Comparison of ENCODE assay signal across 8 cellular contexts in genomic region chr1:160544647-160545046, GRCh38. TPM values are rescaled to one million over a fixed set of nuclear protein-coding genes. Genes with fewer than 3 reads are reported as not detected.
DNase-seq lines count a peak whose midpoint lies in the region; ATAC-seq and TF ChIP-seq lines count a peak whose summit lies in the region.

No MANE protein-coding gene starts in this region.

- H3K9me2 ChIP-seq in neural cell (ENCODE audit: insufficient read depth, low read length) = no peaks in the 10 kb centered on the region

- peak; percentile 47 to 51 for ATAC-seq in activated CD4-positive, CD25-positive, alpha-beta regulatory T cell treated with anti-CD3 and anti-CD28 coated beads, Interleukin-2, amount 50 U/mL, for 24 hours
- ATAC-seq in GM19324 (IDR thresholded peaks at IDR 0.05; ENCODE audit: low FRiP score, unreplicated experiment) (no peak), HG02938 (IDR thresholded peaks at IDR 0.05; ENCODE audit: unreplicated experiment) (no peak)

- no peaks in the 10 kb centered on the region for H3F3A ChIP-seq in neural cell (ENCODE audit: insufficient read depth, low read length, poor library complexity, severe bottlenecking)

- no peak overlapping the region for H2AFZ ChIP-seq in neural cell (ENCODE audit: low read depth, low read length)

- H3K27ac ChIP-seq in neural cell (ENCODE audit: low read length) = no peak overlapping the region

- no peak for DNase-seq in activated CD4-positive, CD25-positive, alpha-beta regulatory T cell treated with anti-CD3 and anti-CD28 coated beads, Interleukin-2, amount 50 U/mL, for 72 hours
- peak; percentile 33 for DNase-seq in MV-4-11 (lab: John Stamatoyannopoulos, UW)
- peak; percentile 8 to 10 for DNase-seq in cardiac fibroblast (ENCODE audit: low read depth in 2 of 2)
- DNase-seq in dedifferentiated amniotic fluid mesenchymal stem cell (ENCODE audit: extremely low spot score) = no peak

- H4K20me1 ChIP-seq in neural cell (ENCODE audit: insufficient read depth) = no peaks in the 10 kb centered on the region

- peak; percentile 21 for TF ChIP-seq CTCF in cardiac fibroblast (IDR thresholded peaks at IDR 0.05; ENCODE audit: low read depth, low read length)
- TF ChIP-seq CTCF in neural cell (IDR thresholded peaks at IDR 0.05; ENCODE audit: poor library complexity, severe bottlenecking) = peak; percentile 22

- H3K4me2 ChIP-seq in neural cell (ENCODE audit: low read length) = no peak overlapping the region

- H3K36me3 ChIP-seq in neural cell (ENCODE audit: insufficient read depth, low read length) = no peaks in the 10 kb centered on the region

- H3K9ac ChIP-seq in neural cell (ENCODE audit: low read length) = no peak overlapping the region

- H3K4me3 ChIP-seq in cardiac fibroblast (replicated peaks in 1 of 2; ENCODE audit: low read depth in 2 of 2, low read length in 2 of 2) (no peak overlapping the region), neural cell (ENCODE audit: low read length) (no peak overlapping the region)

- no peaks in the 10 kb centered on the region for H3K79me2 ChIP-seq in neural cell (replicated peaks; ENCODE audit: insufficient read depth, low read length)

- H3K27me3 ChIP-seq in neural cell (ENCODE audit: insufficient read depth, low read depth, low read length) = no peaks in the 10 kb centered on the region

- TF ChIP-seq RAD21 in neural cell (conservative IDR thresholded peaks at IDR 0.05) = no peak

- H3K9me3 ChIP-seq in neural cell (ENCODE audit: low read length) = no peaks in the 10 kb centered on the region

- no peak for TF ChIP-seq EP300 in neural cell (conservative IDR thresholded peaks at IDR 0.05; ENCODE audit: poor library complexity, severe bottlenecking)

TF ChIP-seq in neural cell, 6 proteins besides CTCF, POLR2A, EP300 and RAD21:
- TF ChIP-seq POLR2AphosphoS5 (IDR thresholded peaks at IDR 0.05) = no peak
- no peak for TF ChIP-seq MXI1 (conservative IDR thresholded peaks at IDR 0.05; ENCODE audit: poor library complexity, severe bottlenecking)
- no peak for TF ChIP-seq SMC3 (conservative IDR thresholded peaks at IDR 0.05; ENCODE audit: poor library complexity)
- TF ChIP-seq, protein P1, sequence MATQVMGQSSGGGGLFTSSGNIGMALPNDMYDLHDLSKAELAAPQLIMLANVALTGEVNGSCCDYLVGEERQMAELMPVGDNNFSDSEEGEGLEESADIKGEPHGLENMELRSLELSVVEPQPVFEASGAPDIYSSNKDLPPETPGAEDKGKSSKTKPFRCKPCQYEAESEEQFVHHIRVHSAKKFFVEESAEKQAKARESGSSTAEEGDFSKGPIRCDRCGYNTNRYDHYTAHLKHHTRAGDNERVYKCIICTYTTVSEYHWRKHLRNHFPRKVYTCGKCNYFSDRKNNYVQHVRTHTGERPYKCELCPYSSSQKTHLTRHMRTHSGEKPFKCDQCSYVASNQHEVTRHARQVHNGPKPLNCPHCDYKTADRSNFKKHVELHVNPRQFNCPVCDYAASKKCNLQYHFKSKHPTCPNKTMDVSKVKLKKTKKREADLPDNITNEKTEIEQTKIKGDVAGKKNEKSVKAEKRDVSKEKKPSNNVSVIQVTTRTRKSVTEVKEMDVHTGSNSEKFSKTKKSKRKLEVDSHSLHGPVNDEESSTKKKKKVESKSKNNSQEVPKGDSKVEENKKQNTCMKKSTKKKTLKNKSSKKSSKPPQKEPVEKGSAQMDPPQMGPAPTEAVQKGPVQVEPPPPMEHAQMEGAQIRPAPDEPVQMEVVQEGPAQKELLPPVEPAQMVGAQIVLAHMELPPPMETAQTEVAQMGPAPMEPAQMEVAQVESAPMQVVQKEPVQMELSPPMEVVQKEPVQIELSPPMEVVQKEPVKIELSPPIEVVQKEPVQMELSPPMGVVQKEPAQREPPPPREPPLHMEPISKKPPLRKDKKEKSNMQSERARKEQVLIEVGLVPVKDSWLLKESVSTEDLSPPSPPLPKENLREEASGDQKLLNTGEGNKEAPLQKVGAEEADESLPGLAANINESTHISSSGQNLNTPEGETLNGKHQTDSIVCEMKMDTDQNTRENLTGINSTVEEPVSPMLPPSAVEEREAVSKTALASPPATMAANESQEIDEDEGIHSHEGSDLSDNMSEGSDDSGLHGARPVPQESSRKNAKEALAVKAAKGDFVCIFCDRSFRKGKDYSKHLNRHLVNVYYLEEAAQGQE (IDR thresholded peaks at IDR 0.05; ENCODE audit: borderline replicate concordance) = no peak
- TF ChIP-seq TAF1 (IDR thresholded peaks at IDR 0.05; ENCODE audit: low read depth) = no peak
- TF ChIP-seq EZH2 (IDR thresholded peaks at IDR 0.05; ENCODE audit: borderline replicate concordance, insufficient read depth, low read length, poor library complexity, severe bottlenecking) = no peak

RNA-seq across cellular contexts. Expression of gene SLAMF6, which starts 21.6 kb away (rescaled TPM):
- not detected in 2 replicates for polyA plus RNA-seq in neural cell
- not detected in 2 replicates for polyA minus RNA-seq in neural cell

RNA-seq across cellular contexts. Expression of gene CD84, which starts 34.6 kb away (rescaled TPM):
- polyA plus RNA-seq in neural cell = not detected in 2 replicates
- not detected in 2 replicates for polyA minus RNA-seq in neural cell

Comparison
In these comparisons a context has a peak if more than half of its experiments do, and no peak if none do; other contexts are left out.
1. ATAC-seq: peak in activated CD4-positive, CD25-positive, alpha-beta regulatory T cell treated with anti-CD3 and anti-CD28 coated beads, Interleukin-2, amount 50 U/mL, for 24 hours (2 of 2); none in GM19324 (single experiment) and HG02938 (single experiment).
2. DNase-seq: peak in MV-4-11 (single experiment) and cardiac fibroblast (2 of 2); none in activated CD4-positive, CD25-positive, alpha-beta regulatory T cell treated with anti-CD3 and anti-CD28 coated beads, Interleukin-2, amount 50 U/mL, for 72 hours (single experiment) and dedifferentiated amniotic fluid mesenchymal stem cell (single experiment).